In the genomic region with DNA sequence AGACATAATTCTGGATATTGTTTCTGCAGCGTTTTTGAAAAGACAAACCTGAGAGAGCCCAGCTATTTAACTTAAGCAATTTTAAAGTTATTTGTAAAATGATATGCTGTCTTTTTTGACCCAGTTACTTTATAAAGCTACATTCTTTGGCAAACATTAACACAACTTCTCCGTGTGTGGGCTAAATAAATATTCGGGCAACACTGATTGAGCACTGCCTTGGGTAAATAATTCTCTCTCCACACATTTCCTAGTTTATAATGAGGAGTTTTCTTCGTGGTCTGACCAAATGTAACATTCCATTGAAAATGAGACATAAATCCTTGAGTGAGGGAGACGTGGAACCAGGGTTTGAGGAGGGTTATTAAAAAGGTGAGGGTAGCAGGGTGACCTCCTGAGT, we compare ENCODE assay signal across 33 cellular contexts.
DNase-seq lines count a peak whose midpoint lies in the region; ATAC-seq, FAIRE-seq and TF ChIP-seq lines count a peak whose summit lies in the region.
"Had no signal": no experiment of that assay in that cellular context is flagged by ENCODE, and none has a peak within 500 bp of the region (broad histone marks: within the 10 kb centered on the region; RNA-seq: fewer than 3 reads in every experiment).

No MANE protein-coding gene starts in this region.

- H2AFZ ChIP-seq in PC-3 (ENCODE audit: low read length), result no peak overlapping the region
- H2AFZ ChIP-seq: neural progenitor cell had no signal

- H3K9me3 Mint-ChIP-seq in mesothelial cell of epicardium, result no peaks in the 10 kb centered on the region
- H3K9me3 Mint-ChIP-seq in activated T-helper 1 cell treated with anti-CD3 and anti-CD28 coated beads, Interleukin-12 subunit alpha, Interleukin-12 subunit beta, Interleukin-2, Interleukin-4 antibody, amounts not matched to agents 30 ng/mL and 10 ng/mL and 1 ng/mL, durations not matched to agents 14 hours and 24 hours and 36 hours, result no peaks in the 10 kb centered on the region
- H3K9me3 Mint-ChIP-seq: activated CD4-positive, alpha-beta T cell treated with anti-CD3 and anti-CD28 coated beads, Interleukin-2, amount 10 ng/mL, durations not matched to agents 7 days and 5 days; activated naive CD8-positive, alpha-beta T cell treated with anti-CD3 and anti-CD28 coated beads, Interleukin-2, amount 50 U/mL, for 24 hours; endodermal cell; neural progenitor cell; stimulated activated naive CD8-positive, alpha-beta T cell treated with anti-CD3 and anti-CD28 coated beads, Interleukin-15, amount 100 ng/mL, for 72 hours; WTC11 had no signal

- H3K4me3 Mint-ChIP-seq in mesothelial cell of epicardium, result no peak overlapping the region
- H3K4me3 Mint-ChIP-seq in activated T-helper 1 cell treated with anti-CD3 and anti-CD28 coated beads, Interleukin-12 subunit alpha, Interleukin-12 subunit beta, Interleukin-2, Interleukin-4 antibody, amounts not matched to agents 30 ng/mL and 10 ng/mL and 1 ng/mL, durations not matched to agents 14 hours and 24 hours and 36 hours, result no peak overlapping the region
- H3K4me3 Mint-ChIP-seq: activated CD4-positive, alpha-beta T cell treated with anti-CD3 and anti-CD28 coated beads, Interleukin-2, amount 10 ng/mL, durations not matched to agents 7 days and 5 days; activated CD8-positive, alpha-beta memory T cell treated with anti-CD3 and anti-CD28 coated beads, Interleukin-2, amount 10 ng/mL, durations not matched to agents 7 days and 5 days; activated naive CD8-positive, alpha-beta T cell treated with anti-CD3 and anti-CD28 coated beads, Interleukin-2, amount 50 U/mL, for 24 hours; endodermal cell; neural progenitor cell; stimulated activated naive CD8-positive, alpha-beta T cell treated with anti-CD3 and anti-CD28 coated beads, Interleukin-15, amount 100 ng/mL, for 72 hours; WTC11 had no signal

- no peak for TF ChIP-seq EP300 in stomach (IDR thresholded peaks at IDR 0.05)

- DNase-seq in PC-3 (no peak), kidney (no peak), mesothelial cell of epicardium (ENCODE audit: low spot score in 2 of 2, unreplicated experiment in 2 of 2) (no peak), stomach (no peak), anterior cingulate cortex (lab: John Stamatoyannopoulos, UW) (no peak), NCI-H748 treated with DMSO at 0.1 percent for 48 hours (lab: John Stamatoyannopoulos, UW) (no peak), NOMO-1 treated with DMSO at 0.1 percent for 48 hours (lab: John Stamatoyannopoulos, UW; ENCODE audit: unreplicated experiment) (no peak)
- DNase-seq in activated T-helper 1 cell treated with anti-CD3 and anti-CD28 coated beads, Interleukin-12 subunit alpha, Interleukin-12 subunit beta, Interleukin-2, Interleukin-4 antibody, amounts not matched to agents 30 ng/mL and 10 ng/mL and 1 ng/mL, durations not matched to agents 14 hours and 24 hours and 36 hours (ENCODE audit: low spot score), result no peak
- DNase-seq: activated CD4-positive, alpha-beta T cell treated with anti-CD3 and anti-CD28 coated beads, Interleukin-2, amount 10 ng/mL, durations not matched to agents 7 days and 5 days; activated CD8-positive, alpha-beta memory T cell treated with anti-CD3 and anti-CD28 coated beads, Interleukin-2, amount 10 ng/mL, durations not matched to agents 7 days and 5 days; activated naive CD4-positive, alpha-beta T cell; activated naive CD8-positive, alpha-beta T cell treated with anti-CD3 and anti-CD28 coated beads, Interleukin-2, amount 50 U/mL, for 24 hours; activated T-cell treated with anti-CD3 and anti-CD28 coated beads, Interleukin-2, amount 50 U/mL, for 48 hours; central memory CD4-positive, alpha-beta T cell; DMS53; endodermal cell; esophagus squamous epithelium; foreskin keratinocyte; Kasumi-1; mammary epithelial cell; NCI-H1436; right cardiac atrium; RPMI8226; SJCRH30; stimulated activated CD4-positive, alpha-beta T cell treated with anti-CD3 and anti-CD28 coated beads, Interleukin-12 subunit alpha, Interleukin-12 subunit beta, amount 100 ng/mL, for 4 hours; stimulated activated CD4-positive, alpha-beta T cell treated with anti-CD3 and anti-CD28 coated beads, Interleukin-2, amount 100 ng/mL, for 48 hours; stimulated activated naive CD8-positive, alpha-beta T cell treated with anti-CD3 and anti-CD28 coated beads, Interleukin-15, amount 100 ng/mL, for 72 hours; T1000 had no signal

- H3K27me3 Mint-ChIP-seq in mesothelial cell of epicardium (ENCODE audit: low read depth), result peaks cover 11% of the 10 kb centered on the region
- no peaks in the 10 kb centered on the region for H3K27me3 Mint-ChIP-seq in activated T-helper 1 cell treated with anti-CD3 and anti-CD28 coated beads, Interleukin-12 subunit alpha, Interleukin-12 subunit beta, Interleukin-2, Interleukin-4 antibody, amounts not matched to agents 30 ng/mL and 10 ng/mL and 1 ng/mL, durations not matched to agents 14 hours and 24 hours and 36 hours (ENCODE audit: insufficient read depth)
- H3K27me3 Mint-ChIP-seq: activated CD4-positive, alpha-beta T cell treated with anti-CD3 and anti-CD28 coated beads, Interleukin-2, amount 10 ng/mL, durations not matched to agents 7 days and 5 days; activated CD8-positive, alpha-beta memory T cell treated with anti-CD3 and anti-CD28 coated beads, Interleukin-2, amount 10 ng/mL, durations not matched to agents 7 days and 5 days; activated naive CD8-positive, alpha-beta T cell treated with anti-CD3 and anti-CD28 coated beads, Interleukin-2, amount 50 U/mL, for 24 hours; stimulated activated naive CD8-positive, alpha-beta T cell treated with anti-CD3 and anti-CD28 coated beads, Interleukin-15, amount 100 ng/mL, for 72 hours had no signal

- POLR2A ChIA-PET in PC-3 (lab: Charles Lee; ENCODE audit: unreplicated experiment), result no interaction called here

- CTCF ChIA-PET in PC-3 (lab: Charles Lee), result interaction anchor here (0.5 kb wide), 2 partner anchors 36 to 1037 kb away, joined by 3 to 7 read pairs; no protein-coding TSS in a partner anchor

- no peak overlapping the region for H3K4me2 ChIP-seq in PC-3 (ENCODE audit: low read length)
- H3K4me2 ChIP-seq: neural progenitor cell had no signal

- H3K27ac ChIP-seq in PC-3 (ENCODE audit: low read length) (no peak overlapping the region), kidney (ENCODE audit: low read depth in 2 of 2, low read length in 2 of 2) (peak overlapping the region; percentile 69 to 83), stomach (peak overlapping the region; percentile 53 to 76 (median 72))
- H3K27ac ChIP-seq: esophagus squamous epithelium, foreskin keratinocyte, neural progenitor cell, SJCRH30, vagina had no signal

- H3K27ac Mint-ChIP-seq in mesothelial cell of epicardium, result peak overlapping the region; percentile 15
- no peak overlapping the region for H3K27ac Mint-ChIP-seq in activated T-helper 1 cell treated with anti-CD3 and anti-CD28 coated beads, Interleukin-12 subunit alpha, Interleukin-12 subunit beta, Interleukin-2, Interleukin-4 antibody, amounts not matched to agents 30 ng/mL and 10 ng/mL and 1 ng/mL, durations not matched to agents 14 hours and 24 hours and 36 hours
- H3K27ac Mint-ChIP-seq: activated CD4-positive, alpha-beta T cell treated with anti-CD3 and anti-CD28 coated beads, Interleukin-2, amount 10 ng/mL, durations not matched to agents 7 days and 5 days; activated CD8-positive, alpha-beta memory T cell treated with anti-CD3 and anti-CD28 coated beads, Interleukin-2, amount 10 ng/mL, durations not matched to agents 7 days and 5 days; activated naive CD8-positive, alpha-beta T cell treated with anti-CD3 and anti-CD28 coated beads, Interleukin-2, amount 50 U/mL, for 24 hours; neural progenitor cell; WTC11 had no signal

- no peaks in the 10 kb centered on the region for H3K79me2 ChIP-seq in PC-3 (ENCODE audit: low read length)

- no TSS peak for BruUV-seq in PC-3 (replicated peaks; lab: Mats Ljungman, UMichigan)

- peaks cover 40% of the 10 kb centered on the region for H3K4me1 Mint-ChIP-seq in mesothelial cell of epicardium
- no peaks in the 10 kb centered on the region for H3K4me1 Mint-ChIP-seq in activated T-helper 1 cell treated with anti-CD3 and anti-CD28 coated beads, Interleukin-12 subunit alpha, Interleukin-12 subunit beta, Interleukin-2, Interleukin-4 antibody, amounts not matched to agents 30 ng/mL and 10 ng/mL and 1 ng/mL, durations not matched to agents 14 hours and 24 hours and 36 hours (ENCODE audit: low read depth)
- H3K4me1 Mint-ChIP-seq: activated CD4-positive, alpha-beta T cell treated with anti-CD3 and anti-CD28 coated beads, Interleukin-2, amount 10 ng/mL, durations not matched to agents 7 days and 5 days; activated CD8-positive, alpha-beta memory T cell treated with anti-CD3 and anti-CD28 coated beads, Interleukin-2, amount 10 ng/mL, durations not matched to agents 7 days and 5 days; activated naive CD8-positive, alpha-beta T cell treated with anti-CD3 and anti-CD28 coated beads, Interleukin-2, amount 50 U/mL, for 24 hours; stimulated activated naive CD8-positive, alpha-beta T cell treated with anti-CD3 and anti-CD28 coated beads, Interleukin-15, amount 100 ng/mL, for 72 hours had no signal

- H3K9me3 ChIP-seq in PC-3 (ENCODE audit: low read length), result no peaks in the 10 kb centered on the region
- H3K9me3 ChIP-seq in kidney (ENCODE audit: control insufficient read depth in 1 of 2, low read length in 2 of 2), result no peaks in the 10 kb centered on the region
- H3K9me3 ChIP-seq in stomach, result no peaks in the 10 kb centered on the region
- H3K9me3 ChIP-seq: esophagus squamous epithelium, HAP-1, SJCRH30, vagina had no signal

- WGBS in stomach, 5 donors, result 19 to 35% (median 22%) methylated on average over 5 of the region's 5 CpGs

- TF ChIP-seq CTCF in PC-3 (conservative IDR thresholded peaks at IDR 0.05; ENCODE audit: low read depth, low read length), result no peak
- no peak for TF ChIP-seq CTCF in kidney (IDR thresholded peaks at IDR 0.05; ENCODE audit: borderline replicate concordance, extremely low read depth, insufficient read depth)
- TF ChIP-seq CTCF in mesothelial cell of epicardium (IDR thresholded peaks at IDR 0.05; ENCODE audit: unreplicated experiment), result no peak
- no peak for TF ChIP-seq CTCF in stomach (IDR thresholded peaks at IDR 0.05)

- H3K4me1 ChIP-seq in PC-3 (ENCODE audit: insufficient read depth, low read length) (peaks cover 3% of the 10 kb centered on the region; the same call in 1 of the 2 replicates), kidney (ENCODE audit: control insufficient read depth in 1 of 2, insufficient read depth in 1 of 2, low read depth in 1 of 2, low read length in 2 of 2) (peaks cover 21 to 39% of the 10 kb centered on the region in 2 donors), stomach (peaks cover 24 to 46% (median 39%) of the 10 kb centered on the region in 4 donors)
- H3K4me1 ChIP-seq: HAP-1, SJCRH30 had no signal

- ATAC-seq in PC-3, result peak; percentile 35; the same call in 1 of the 2 replicates
- ATAC-seq: activated CD8-positive, alpha-beta memory T cell treated with anti-CD3 and anti-CD28 coated beads, Interleukin-2, amount 10 ng/mL, durations not matched to agents 7 days and 5 days; activated naive CD8-positive, alpha-beta T cell treated with anti-CD3 and anti-CD28 coated beads, Interleukin-2, amount 50 U/mL, for 24 hours; foreskin keratinocyte; right cardiac atrium; stimulated activated naive CD8-positive, alpha-beta T cell treated with anti-CD3 and anti-CD28 coated beads, Interleukin-15, amount 100 ng/mL, for 72 hours; WTC11 had no signal

- H3K36me3 Mint-ChIP-seq in mesothelial cell of epicardium, result no peaks in the 10 kb centered on the region
- no peaks in the 10 kb centered on the region for H3K36me3 Mint-ChIP-seq in activated T-helper 1 cell treated with anti-CD3 and anti-CD28 coated beads, Interleukin-12 subunit alpha, Interleukin-12 subunit beta, Interleukin-2, Interleukin-4 antibody, amounts not matched to agents 30 ng/mL and 10 ng/mL and 1 ng/mL, durations not matched to agents 14 hours and 24 hours and 36 hours (ENCODE audit: low read depth)
- H3K36me3 Mint-ChIP-seq: activated CD8-positive, alpha-beta memory T cell treated with anti-CD3 and anti-CD28 coated beads, Interleukin-2, amount 10 ng/mL, durations not matched to agents 7 days and 5 days; WTC11 had no signal

- H3K9me2 ChIP-seq in PC-3 (replicated peaks; ENCODE audit: low read length), result no peaks in the 10 kb centered on the region

- H3K36me3 ChIP-seq in PC-3 (ENCODE audit: low read depth, low read length), result no peaks in the 10 kb centered on the region
- H3K36me3 ChIP-seq in kidney (ENCODE audit: control insufficient read depth in 1 of 2, insufficient read depth in 2 of 2, low read length in 2 of 2), result no peaks in the 10 kb centered on the region
- H3K36me3 ChIP-seq in stomach, result no peaks in the 10 kb centered on the region
- H3K36me3 ChIP-seq: esophagus squamous epithelium, HAP-1, neural progenitor cell, SJCRH30, vagina had no signal

- no peaks in the 10 kb centered on the region for H3F3A ChIP-seq in PC-3 (ENCODE audit: low read length, unreplicated experiment)

- TF ChIP-seq POLR2A in stomach (IDR thresholded peaks at IDR 0.05), result no peak

- H3K4me3 ChIP-seq in PC-3 (ENCODE audit: low read length) (no peak overlapping the region), kidney (ENCODE audit: low read length in 2 of 2) (peak overlapping the region; percentile 6 to 36), stomach (no peak overlapping the region)
- H3K4me3 ChIP-seq: esophagus squamous epithelium, HAP-1, neural progenitor cell, SJCRH30, vagina had no signal

- FAIRE-seq in kidney (lab: Jason Lieb, UNC), result peak; percentile 83
- FAIRE-seq: keratinocyte had no signal

- H4K20me1 ChIP-seq in PC-3 (ENCODE audit: low read length), result no peaks in the 10 kb centered on the region

- H3K27me3 ChIP-seq in PC-3 (ENCODE audit: low read length) (no peaks in the 10 kb centered on the region), stomach (no peaks in the 10 kb centered on the region)
- H3K27me3 ChIP-seq: esophagus squamous epithelium, foreskin keratinocyte, neural progenitor cell, SJCRH30, vagina had no signal

- intact Hi-C loops in PC-3 (cut with micrococcal nuclease) (no loop called here), kidney (cut with DNase I) (no loop called here), stomach (cut with DNase I; ENCODE audit: low total_unique reads) (no loop called here)
- intact Hi-C loops in activated T-helper 1 cell treated with anti-CD3 and anti-CD28 coated beads, Interleukin-12 subunit alpha, Interleukin-12 subunit beta, Interleukin-2, Interleukin-4 antibody, amounts not matched to agents 30 ng/mL and 10 ng/mL and 1 ng/mL, durations not matched to agents 14 hours and 24 hours and 36 hours (cut with micrococcal nuclease), result no loop called here

- H3K9ac ChIP-seq in PC-3 (ENCODE audit: low read length) (no peak overlapping the region), kidney (ENCODE audit: low read length in 2 of 2) (no peak overlapping the region)
- H3K9ac ChIP-seq: neural progenitor cell had no signal

Comparison
In these comparisons a context has a peak if more than half of its experiments do, and no peak if none do; other contexts are left out.
1. H3K4me3 ChIP-seq: peak in kidney (2 of 2); none in PC-3 (single experiment) and stomach (0 of 4).